ENCODE assay signal across 8 cellular contexts in the genomic region with DNA sequence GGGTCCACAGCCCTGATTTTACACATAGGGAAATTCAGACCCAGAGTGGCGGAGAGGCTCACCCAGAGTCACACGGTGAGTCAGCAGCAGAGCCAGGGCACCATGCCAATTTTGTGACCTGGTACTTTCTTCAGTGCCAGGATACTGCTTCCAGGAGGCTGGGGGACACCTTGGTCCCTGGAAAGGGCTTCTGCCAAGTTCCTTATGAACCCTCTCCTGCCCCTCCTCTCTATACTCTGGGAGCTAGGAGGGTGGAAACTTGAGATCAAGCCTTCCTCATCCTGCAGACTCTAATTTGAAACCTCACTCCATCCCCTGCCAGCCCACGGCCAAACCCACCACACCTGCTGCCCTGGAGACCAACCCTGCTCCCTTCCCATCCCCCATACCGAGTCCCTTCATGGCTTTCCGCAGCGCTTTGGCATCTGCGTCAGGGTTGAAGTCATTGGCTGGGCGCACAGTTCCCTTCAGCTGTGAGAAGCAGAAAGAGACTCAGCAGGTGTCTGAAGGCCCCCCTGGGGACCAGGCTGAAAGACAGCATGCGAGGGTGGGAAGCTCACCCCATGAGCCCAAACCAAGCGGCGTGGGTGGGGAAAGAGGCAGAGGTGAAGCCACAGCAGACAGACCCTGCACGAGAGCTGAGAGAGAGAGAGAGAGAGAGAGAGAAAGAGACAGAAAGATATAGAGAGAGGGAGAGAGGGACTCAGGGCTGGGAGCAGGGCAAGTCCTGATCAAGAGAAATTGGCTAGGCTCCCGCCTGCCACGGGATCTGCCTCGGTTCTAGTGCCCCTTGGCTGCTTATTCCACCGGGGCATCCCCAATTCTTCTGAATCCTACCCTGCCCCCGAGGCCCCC. TPM values are rescaled to one million over a fixed set of nuclear protein-coding genes. Genes with fewer than 3 reads are reported as not detected.
A peak's percentile ranks its signal among the peaks of the same experiment; 100 is the strongest.
DNase-seq lines count a peak whose midpoint lies in the region; ATAC-seq and TF ChIP-seq lines count a peak whose summit lies in the region.

No MANE protein-coding gene starts in this region.

- ATAC-seq in GM19455 (IDR thresholded peaks at IDR 0.05; ENCODE audit: unreplicated experiment) (peak; percentile 80), HG03432 (IDR thresholded peaks at IDR 0.05; ENCODE audit: unreplicated experiment) (peak; percentile 87), Right ventricle myocardium superior (ENCODE audit: poor library complexity) (peak; percentile 82)
- peak; percentile 80 for ATAC-seq in stimulated activated naive CD8-positive, alpha-beta T cell treated with anti-CD3 and anti-CD28 coated beads, Interleukin-15, Interleukin-2, amounts not matched to agents 100 U/mL and 50 U/mL, for 24 hours

- H3K4me3 ChIP-seq in smooth muscle cell, result no peak overlapping the region

- peaks cover 12% of the 10 kb centered on the region for H3K36me3 ChIP-seq in smooth muscle cell (ENCODE audit: low read depth)

- peaks cover 65% of the 10 kb centered on the region for H4K20me1 ChIP-seq in smooth muscle cell (ENCODE audit: low read depth)

- intact Hi-C loops in Right ventricle myocardium superior (cut with DNase I), result no loop called here

- H3K9ac ChIP-seq in smooth muscle cell (ENCODE audit: low read depth), result no peak overlapping the region

- H2AFZ ChIP-seq in smooth muscle cell (ENCODE audit: low read depth), result no peak overlapping the region

- no peaks in the 10 kb centered on the region for H3K79me2 ChIP-seq in smooth muscle cell (ENCODE audit: low read depth)

- H3K9me3 ChIP-seq in smooth muscle cell (replicated peaks; ENCODE audit: low read depth), result no peaks in the 10 kb centered on the region

- TF ChIP-seq CTCF in smooth muscle cell (IDR thresholded peaks at IDR 0.05; ENCODE audit: borderline replicate concordance, insufficient read depth, poor library complexity, severe bottlenecking), result no peak

- H3K27ac ChIP-seq in smooth muscle cell (ENCODE audit: low read depth), result no peak overlapping the region

- no peaks in the 10 kb centered on the region for H3K27me3 ChIP-seq in smooth muscle cell (ENCODE audit: low read depth)

- no peak overlapping the region for H3K4me2 ChIP-seq in smooth muscle cell

- no peaks in the 10 kb centered on the region for H3K4me1 ChIP-seq in smooth muscle cell (ENCODE audit: low read depth)

- peak; percentile 44 for DNase-seq in EH (ENCODE audit: low read depth)
- peak; percentile 86 for DNase-seq in activated CD8-positive, alpha-beta memory T cell treated with anti-CD3 and anti-CD28 coated beads for 24 hours
- peak; percentile 64 for DNase-seq in Right ventricle myocardium superior
- peak; percentile 74 for DNase-seq in stimulated activated naive CD8-positive, alpha-beta T cell treated with anti-CD3 and anti-CD28 coated beads, Interleukin-15, Interleukin-2, amounts not matched to agents 100 U/mL and 50 U/mL, for 24 hours
- DNase-seq in OCI-M2 (lab: John Stamatoyannopoulos, UW; ENCODE audit: unreplicated experiment), result no peak
- no peak for DNase-seq in smooth muscle cell (lab: John Stamatoyannopoulos, UW; ENCODE audit: unreplicated experiment)

- H3F3A ChIP-seq in smooth muscle cell (ENCODE audit: low read depth), result no peaks in the 10 kb centered on the region

- WGBS in smooth muscle cell (ENCODE audit: low lambda C conversion rate), result 89% methylated on average over 17 of the region's 17 CpGs

RNA-seq across cellular contexts. Expression of a gene that starts 33.5 kb away (rescaled TPM):
- 202 TPM for total RNA-seq in Right ventricle myocardium superior
- total RNA-seq in smooth muscle cell, result 264 and 274 TPM in 2 replicates
- polyA plus RNA-seq in smooth muscle cell, result 206 and 279 TPM in 2 replicates

RNA-seq across cellular contexts. Expression of a gene that starts 43.3 kb away (rescaled TPM):
- total RNA-seq in Right ventricle myocardium superior, result 126 TPM
- total RNA-seq in smooth muscle cell, result 45.7 and 51.4 TPM in 2 replicates
- 64.4 and 73.7 TPM in 2 replicates for polyA plus RNA-seq in smooth muscle cell

Comparison
In these comparisons a context has a peak if more than half of its experiments do, and no peak if none do; other contexts are left out.
1. DNase-seq: peak in EH (single experiment), activated CD8-positive, alpha-beta memory T cell treated with anti-CD3 and anti-CD28 coated beads for 24 hours (single experiment), Right ventricle myocardium superior (single experiment) and stimulated activated naive CD8-positive, alpha-beta T cell treated with anti-CD3 and anti-CD28 coated beads, Interleukin-15, Interleukin-2, amounts not matched to agents 100 U/mL and 50 U/mL, for 24 hours (single experiment); none in OCI-M2 (single experiment) and smooth muscle cell (single experiment).
2. Peak in every context shown above with its lines, with median percentiles within 50 percentile points of each other: ATAC-seq.